Comparison of ENCODE assay signal across 16 cellular contexts in genomic region chr4:48225368-48226141, GRCh38.
"Had no signal": no experiment of that assay in that cellular context is flagged by ENCODE, and none has a peak within 500 bp of the region (broad histone marks: within the 10 kb centered on the region; RNA-seq: fewer than 3 reads in every experiment).

No MANE protein-coding gene starts in this region.

- H3K27ac ChIP-seq: breast epithelium, dorsolateral prefrontal cortex, upper lobe of left lung had no signal

- H3K4me3 ChIP-seq: breast epithelium, dorsolateral prefrontal cortex, upper lobe of left lung had no signal

- DNase-seq: activated effector memory CD4-positive, alpha-beta T cell treated with anti-CD3 and anti-CD28 coated beads, Interleukin-2, amount 50 U/mL, for 16 hours; activated T-cell treated with anti-CD3 and anti-CD28 coated beads, Interleukin-2, amount 50 U/mL, for 24 hours; aorta; dorsolateral prefrontal cortex; hypothalamus; left cardiac atrium; stimulated activated CD4-positive, alpha-beta T cell treated with anti-CD3 and anti-CD28 coated beads, Interleukin-12 subunit alpha, Interleukin-12 subunit beta, amount 100 ng/mL, for 4 hours; stimulated activated CD4-positive, alpha-beta T cell treated with anti-CD3 and anti-CD28 coated beads, Interleukin-2, amount 100 ng/mL, for 48 hours; stimulated activated naive CD4-positive, alpha-beta T cell treated with Interleukin-2 at 50 U/mL for 16 hours; upper lobe of left lung had no signal

- H3K4me1 ChIP-seq: breast epithelium, upper lobe of left lung had no signal

- H3K4me3 Mint-ChIP-seq: activated naive CD8-positive, alpha-beta T cell; activated T-cell treated with anti-CD3 and anti-CD28 coated beads, Interleukin-2, amount 50 U/mL, for 24 hours; memory B cell; nephron; T-helper 1 cell treated with Interleukin-12 subunit alpha and Interleukin-12 subunit beta and Interleukin-4 antibody, amounts not matched to agents 30 μg/mL and 1 μg/mL, for 36 hours had no signal

- H3K36me3 ChIP-seq: breast epithelium, upper lobe of left lung had no signal

- ATAC-seq: esophagus mucosa, left cardiac atrium had no signal

- H3K4me1 Mint-ChIP-seq: nephron had no signal

- H3K9me3 ChIP-seq: breast epithelium, upper lobe of left lung had no signal

- H3K27me3 ChIP-seq: breast epithelium, dorsolateral prefrontal cortex, upper lobe of left lung had no signal

- H3K9me3 Mint-ChIP-seq: activated T-cell treated with anti-CD3 and anti-CD28 coated beads, Interleukin-2, amount 50 U/mL, for 24 hours; memory B cell; nephron; T-helper 1 cell treated with Interleukin-12 subunit alpha and Interleukin-12 subunit beta and Interleukin-4 antibody, amounts not matched to agents 30 μg/mL and 1 μg/mL, for 36 hours had no signal

- H3K27me3 Mint-ChIP-seq: activated naive CD8-positive, alpha-beta T cell; activated T-cell treated with anti-CD3 and anti-CD28 coated beads, Interleukin-2, amount 50 U/mL, for 24 hours; memory B cell had no signal

- H3K27ac Mint-ChIP-seq: activated naive CD8-positive, alpha-beta T cell; activated T-cell treated with anti-CD3 and anti-CD28 coated beads, Interleukin-2, amount 50 U/mL, for 24 hours; memory B cell; nephron; T-helper 1 cell treated with Interleukin-12 subunit alpha and Interleukin-12 subunit beta and Interleukin-4 antibody, amounts not matched to agents 30 μg/mL and 1 μg/mL, for 36 hours had no signal
